ENCODE assay signal across 1 cellular context in the genomic region with DNA sequence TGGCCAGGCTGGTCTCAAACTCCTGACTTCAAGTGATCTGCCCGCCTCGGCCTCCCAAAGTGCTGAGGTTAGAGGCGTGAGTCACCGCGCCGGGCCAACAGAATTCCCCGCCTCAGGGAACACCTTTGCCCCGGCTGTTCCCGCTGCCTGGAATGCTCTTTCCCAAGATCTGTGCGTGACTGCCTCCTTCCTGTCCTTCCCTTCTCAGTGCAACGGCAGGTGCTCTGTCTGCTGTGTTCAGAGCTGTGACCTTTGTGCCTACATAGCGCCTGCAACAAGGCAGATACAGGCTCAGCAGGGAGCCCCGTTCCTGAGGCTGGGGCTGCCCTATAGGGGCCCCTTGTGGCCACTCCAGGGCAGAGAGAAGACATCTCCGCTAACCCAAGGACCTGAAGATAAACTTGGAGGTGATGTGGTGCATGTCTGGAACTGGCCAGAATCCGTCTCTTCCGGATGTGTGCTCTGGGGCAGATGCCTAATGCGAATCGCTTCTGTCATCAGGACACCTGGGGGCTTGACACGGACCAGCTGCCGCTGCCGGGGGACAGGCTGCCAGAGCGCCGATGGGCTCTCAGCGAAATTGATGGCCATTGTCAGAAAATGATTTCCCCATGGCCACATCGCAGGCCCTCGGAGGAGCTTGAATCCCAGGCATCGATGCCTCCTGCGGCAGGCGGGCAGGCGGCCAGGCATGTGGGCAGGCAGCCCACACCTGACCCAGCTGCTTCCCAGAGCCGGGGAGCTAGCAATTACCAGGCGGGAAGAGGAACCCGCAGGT.
TF ChIP-seq lines count a peak whose summit lies in the region.

No MANE protein-coding gene starts in this region.

TF ChIP-seq in HepG2, 621 proteins besides CTCF, POLR2A, EP300 and RAD21 (continued from another document and continues in another):
- TF ChIP-seq, protein P1, sequence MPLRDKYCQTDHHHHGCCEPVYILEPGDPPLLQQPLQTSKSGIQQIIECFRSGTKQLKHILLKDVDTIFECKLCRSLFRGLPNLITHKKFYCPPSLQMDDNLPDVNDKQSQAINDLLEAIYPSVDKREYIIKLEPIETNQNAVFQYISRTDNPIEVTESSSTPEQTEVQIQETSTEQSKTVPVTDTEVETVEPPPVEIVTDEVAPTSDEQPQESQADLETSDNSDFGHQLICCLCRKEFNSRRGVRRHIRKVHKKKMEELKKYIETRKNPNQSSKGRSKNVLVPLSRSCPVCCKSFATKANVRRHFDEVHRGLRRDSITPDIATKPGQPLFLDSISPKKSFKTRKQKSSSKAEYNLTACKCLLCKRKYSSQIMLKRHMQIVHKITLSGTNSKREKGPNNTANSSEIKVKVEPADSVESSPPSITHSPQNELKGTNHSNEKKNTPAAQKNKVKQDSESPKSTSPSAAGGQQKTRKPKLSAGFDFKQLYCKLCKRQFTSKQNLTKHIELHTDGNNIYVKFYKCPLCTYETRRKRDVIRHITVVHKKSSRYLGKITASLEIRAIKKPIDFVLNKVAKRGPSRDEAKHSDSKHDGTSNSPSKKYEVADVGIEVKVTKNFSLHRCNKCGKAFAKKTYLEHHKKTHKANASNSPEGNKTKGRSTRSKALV (CRISPR knock-in tag; IDR thresholded peaks at IDR 0.05), result no peak
- TF ChIP-seq, protein P2, sequence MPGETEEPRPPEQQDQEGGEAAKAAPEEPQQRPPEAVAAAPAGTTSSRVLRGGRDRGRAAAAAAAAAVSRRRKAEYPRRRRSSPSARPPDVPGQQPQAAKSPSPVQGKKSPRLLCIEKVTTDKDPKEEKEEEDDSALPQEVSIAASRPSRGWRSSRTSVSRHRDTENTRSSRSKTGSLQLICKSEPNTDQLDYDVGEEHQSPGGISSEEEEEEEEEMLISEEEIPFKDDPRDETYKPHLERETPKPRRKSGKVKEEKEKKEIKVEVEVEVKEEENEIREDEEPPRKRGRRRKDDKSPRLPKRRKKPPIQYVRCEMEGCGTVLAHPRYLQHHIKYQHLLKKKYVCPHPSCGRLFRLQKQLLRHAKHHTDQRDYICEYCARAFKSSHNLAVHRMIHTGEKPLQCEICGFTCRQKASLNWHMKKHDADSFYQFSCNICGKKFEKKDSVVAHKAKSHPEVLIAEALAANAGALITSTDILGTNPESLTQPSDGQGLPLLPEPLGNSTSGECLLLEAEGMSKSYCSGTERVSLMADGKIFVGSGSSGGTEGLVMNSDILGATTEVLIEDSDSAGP (CRISPR knock-in tag; IDR thresholded peaks at IDR 0.05; ENCODE audit: borderline replicate concordance), result peak; percentile 84
- TF ChIP-seq ZNF160 (CRISPR knock-in tag; IDR thresholded peaks at IDR 0.05), result no peak
- no peak for TF ChIP-seq ZNF569 (CRISPR knock-in tag; IDR thresholded peaks at IDR 0.05; ENCODE audit: borderline replicate concordance)
- TF ChIP-seq, protein P3, sequence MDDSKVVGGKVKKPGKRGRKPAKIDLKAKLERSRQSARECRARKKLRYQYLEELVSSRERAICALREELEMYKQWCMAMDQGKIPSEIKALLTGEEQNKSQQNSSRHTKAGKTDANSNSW (CRISPR knock-in tag; IDR thresholded peaks at IDR 0.05; ENCODE audit: borderline replicate concordance), result no peak
- TF ChIP-seq, protein P4, sequence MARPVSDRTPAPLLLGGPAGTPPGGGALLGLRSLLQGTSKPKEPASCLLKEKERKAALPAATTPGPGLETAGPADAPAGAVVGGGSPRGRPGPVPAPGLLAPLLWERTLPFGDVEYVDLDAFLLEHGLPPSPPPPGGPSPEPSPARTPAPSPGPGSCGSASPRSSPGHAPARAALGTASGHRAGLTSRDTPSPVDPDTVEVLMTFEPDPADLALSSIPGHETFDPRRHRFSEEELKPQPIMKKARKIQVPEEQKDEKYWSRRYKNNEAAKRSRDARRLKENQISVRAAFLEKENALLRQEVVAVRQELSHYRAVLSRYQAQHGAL (CRISPR knock-in tag; IDR thresholded peaks at IDR 0.05; ENCODE audit: not compliant biosample characterization), result no peak
- TF ChIP-seq ZNF841 (CRISPR knock-in tag; IDR thresholded peaks at IDR 0.05; ENCODE audit: borderline replicate concordance), result 0 out of 2 replicates have a peak, but pooled peaks have one; percentile 37
- TF ChIP-seq ZNF713 (CRISPR knock-in tag; IDR thresholded peaks at IDR 0.05), result 0 out of 2 replicates have a peak, but pooled peaks have one; percentile 68
- no peak for TF ChIP-seq SCMH1 (CRISPR knock-in tag; IDR thresholded peaks at IDR 0.05; ENCODE audit: borderline replicate concordance)
- TF ChIP-seq, protein P5, sequence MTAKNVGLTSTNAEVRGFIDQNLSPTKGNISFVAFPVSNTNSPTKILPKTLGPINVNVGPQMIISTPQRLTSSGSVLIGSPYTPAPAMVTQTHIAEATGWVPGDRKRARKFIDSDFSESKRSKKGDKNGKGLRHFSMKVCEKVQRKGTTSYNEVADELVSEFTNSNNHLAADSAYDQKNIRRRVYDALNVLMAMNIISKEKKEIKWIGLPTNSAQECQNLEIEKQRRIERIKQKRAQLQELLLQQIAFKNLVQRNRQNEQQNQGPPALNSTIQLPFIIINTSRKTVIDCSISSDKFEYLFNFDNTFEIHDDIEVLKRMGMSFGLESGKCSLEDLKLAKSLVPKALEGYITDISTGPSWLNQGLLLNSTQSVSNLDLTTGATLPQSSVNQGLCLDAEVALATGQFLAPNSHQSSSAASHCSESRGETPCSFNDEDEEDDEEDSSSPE (CRISPR knock-in tag; IDR thresholded peaks at IDR 0.05), result peak; percentile 91
- no peak for TF ChIP-seq NFE2L1 (CRISPR knock-in tag; IDR thresholded peaks at IDR 0.05; ENCODE audit: borderline replicate concordance)
- TF ChIP-seq ZC3H13 (CRISPR knock-in tag; IDR thresholded peaks at IDR 0.05), result no peak
- peak; percentile 21; the same call in 1 of the 2 replicates for TF ChIP-seq ZNF7 (CRISPR knock-in tag; IDR thresholded peaks at IDR 0.05)
- TF ChIP-seq HDAC1 (CRISPR knock-in tag; IDR thresholded peaks at IDR 0.05), result peak; percentile 93
- no peak for TF ChIP-seq SNRNP70 (IDR thresholded peaks at IDR 0.05; ENCODE audit: low read depth, low read length)
- no peak for TF ChIP-seq GZF1 (CRISPR knock-in tag; IDR thresholded peaks at IDR 0.05)
- TF ChIP-seq ZNF589 (CRISPR knock-in tag; conservative IDR thresholded peaks at IDR 0.05), result peak; percentile 70
- no peak for TF ChIP-seq ETV6 (CRISPR knock-in tag; conservative IDR thresholded peaks at IDR 0.05)
- TF ChIP-seq, protein P6, sequence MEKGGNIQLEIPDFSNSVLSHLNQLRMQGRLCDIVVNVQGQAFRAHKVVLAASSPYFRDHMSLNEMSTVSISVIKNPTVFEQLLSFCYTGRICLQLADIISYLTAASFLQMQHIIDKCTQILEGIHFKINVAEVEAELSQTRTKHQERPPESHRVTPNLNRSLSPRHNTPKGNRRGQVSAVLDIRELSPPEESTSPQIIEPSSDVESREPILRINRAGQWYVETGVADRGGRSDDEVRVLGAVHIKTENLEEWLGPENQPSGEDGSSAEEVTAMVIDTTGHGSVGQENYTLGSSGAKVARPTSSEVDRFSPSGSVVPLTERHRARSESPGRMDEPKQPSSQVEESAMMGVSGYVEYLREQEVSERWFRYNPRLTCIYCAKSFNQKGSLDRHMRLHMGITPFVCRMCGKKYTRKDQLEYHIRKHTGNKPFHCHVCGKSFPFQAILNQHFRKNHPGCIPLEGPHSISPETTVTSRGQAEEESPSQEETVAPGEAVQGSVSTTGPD (CRISPR knock-in tag; IDR thresholded peaks at IDR 0.05), result no peak
- TF ChIP-seq SRY (CRISPR knock-in tag; IDR thresholded peaks at IDR 0.05), result no peak
- TF ChIP-seq ZC3H4 (CRISPR knock-in tag; IDR thresholded peaks at IDR 0.05; ENCODE audit: borderline replicate concordance), result no peak; the same call in 1 of the 2 replicates
- TF ChIP-seq PLRG1 (conservative IDR thresholded peaks at IDR 0.05), result no peak
- no peak for TF ChIP-seq SRSF9 (IDR thresholded peaks at IDR 0.05; ENCODE audit: borderline replicate concordance, insufficient read depth, low read depth, low read length, poor library complexity, severe bottlenecking)
- no peak for TF ChIP-seq PTBP1 (IDR thresholded peaks at IDR 0.05; ENCODE audit: low read depth, low read length, poor library complexity, severe bottlenecking)
- no peak for TF ChIP-seq MBNL3 (CRISPR knock-in tag; conservative IDR thresholded peaks at IDR 0.05)
- TF ChIP-seq, protein P7, sequence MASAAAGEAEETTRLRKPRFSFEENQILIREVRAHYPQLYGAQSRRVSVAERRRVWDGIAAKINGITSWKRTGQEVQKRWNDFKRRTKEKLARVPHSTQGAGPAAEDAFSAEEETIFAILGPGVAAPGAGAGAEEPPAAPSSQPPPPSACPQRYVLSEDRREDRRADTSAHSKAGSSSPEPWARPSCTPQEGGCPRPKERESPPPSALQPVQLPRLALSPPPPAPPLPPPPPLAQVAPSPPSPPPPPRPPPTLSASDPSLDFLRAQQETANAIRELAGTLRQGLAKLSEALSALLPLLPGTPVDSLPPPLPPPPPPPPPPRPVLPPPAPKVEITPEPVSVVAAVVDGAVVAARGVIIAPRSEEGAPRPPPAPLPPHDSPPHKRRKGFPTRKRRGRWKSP (CRISPR knock-in tag; IDR thresholded peaks at IDR 0.05), result peak; percentile 89
- no peak for TF ChIP-seq SMAD9 (CRISPR knock-in tag; IDR thresholded peaks at IDR 0.05)
- peak; percentile 95 for TF ChIP-seq ZNF331 (CRISPR knock-in tag; IDR thresholded peaks at IDR 0.05)
- peak; percentile 68 for TF ChIP-seq JUNB (CRISPR knock-in tag; IDR thresholded peaks at IDR 0.05; ENCODE audit: borderline replicate concordance)
- TF ChIP-seq ZNF446 (CRISPR knock-in tag; IDR thresholded peaks at IDR 0.05), result no peak
- peak; percentile 93 for TF ChIP-seq ERF (CRISPR knock-in tag; IDR thresholded peaks at IDR 0.05)
- TF ChIP-seq ZFP37 (CRISPR knock-in tag; IDR thresholded peaks at IDR 0.05; ENCODE audit: borderline replicate concordance), result peak; percentile 43; the same call in 1 of the 2 replicates
- TF ChIP-seq, protein P8, sequence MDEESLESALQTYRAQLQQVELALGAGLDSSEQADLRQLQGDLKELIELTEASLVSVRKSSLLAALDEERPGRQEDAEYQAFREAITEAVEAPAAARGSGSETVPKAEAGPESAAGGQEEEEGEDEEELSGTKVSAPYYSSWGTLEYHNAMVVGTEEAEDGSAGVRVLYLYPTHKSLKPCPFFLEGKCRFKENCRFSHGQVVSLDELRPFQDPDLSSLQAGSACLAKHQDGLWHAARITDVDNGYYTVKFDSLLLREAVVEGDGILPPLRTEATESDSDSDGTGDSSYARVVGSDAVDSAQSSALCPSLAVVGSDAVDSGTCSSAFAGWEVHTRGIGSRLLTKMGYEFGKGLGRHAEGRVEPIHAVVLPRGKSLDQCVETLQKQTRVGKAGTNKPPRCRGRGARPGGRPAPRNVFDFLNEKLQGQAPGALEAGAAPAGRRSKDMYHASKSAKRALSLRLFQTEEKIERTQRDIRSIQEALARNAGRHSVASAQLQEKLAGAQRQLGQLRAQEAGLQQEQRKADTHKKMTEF (CRISPR knock-in tag; IDR thresholded peaks at IDR 0.05), result peak; percentile 86
- peak; percentile 45; the same call in 1 of the 2 replicates for TF ChIP-seq PHF20 (CRISPR knock-in tag; IDR thresholded peaks at IDR 0.05)
- no peak for TF ChIP-seq ZNF251 (CRISPR knock-in tag; IDR thresholded peaks at IDR 0.05)
- TF ChIP-seq, protein P9, sequence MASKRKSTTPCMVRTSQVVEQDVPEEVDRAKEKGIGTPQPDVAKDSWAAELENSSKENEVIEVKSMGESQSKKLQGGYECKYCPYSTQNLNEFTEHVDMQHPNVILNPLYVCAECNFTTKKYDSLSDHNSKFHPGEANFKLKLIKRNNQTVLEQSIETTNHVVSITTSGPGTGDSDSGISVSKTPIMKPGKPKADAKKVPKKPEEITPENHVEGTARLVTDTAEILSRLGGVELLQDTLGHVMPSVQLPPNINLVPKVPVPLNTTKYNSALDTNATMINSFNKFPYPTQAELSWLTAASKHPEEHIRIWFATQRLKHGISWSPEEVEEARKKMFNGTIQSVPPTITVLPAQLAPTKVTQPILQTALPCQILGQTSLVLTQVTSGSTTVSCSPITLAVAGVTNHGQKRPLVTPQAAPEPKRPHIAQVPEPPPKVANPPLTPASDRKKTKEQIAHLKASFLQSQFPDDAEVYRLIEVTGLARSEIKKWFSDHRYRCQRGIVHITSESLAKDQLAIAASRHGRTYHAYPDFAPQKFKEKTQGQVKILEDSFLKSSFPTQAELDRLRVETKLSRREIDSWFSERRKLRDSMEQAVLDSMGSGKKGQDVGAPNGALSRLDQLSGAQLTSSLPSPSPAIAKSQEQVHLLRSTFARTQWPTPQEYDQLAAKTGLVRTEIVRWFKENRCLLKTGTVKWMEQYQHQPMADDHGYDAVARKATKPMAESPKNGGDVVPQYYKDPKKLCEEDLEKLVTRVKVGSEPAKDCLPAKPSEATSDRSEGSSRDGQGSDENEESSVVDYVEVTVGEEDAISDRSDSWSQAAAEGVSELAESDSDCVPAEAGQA (IDR thresholded peaks at IDR 0.05; ENCODE audit: low read depth), result no peak
- TF ChIP-seq, protein P9 (CRISPR knock-in tag; IDR thresholded peaks at IDR 0.05; ENCODE audit: borderline replicate concordance), result no peak
- peak; percentile 36; the same call in 1 of the 2 replicates for TF ChIP-seq ZNF619 (CRISPR knock-in tag; IDR thresholded peaks at IDR 0.05)
- TF ChIP-seq POLR2AphosphoS5 (IDR thresholded peaks at IDR 0.05; ENCODE audit: low read depth, low read length), result no peak
- TF ChIP-seq ZSCAN22 (CRISPR knock-in tag; IDR thresholded peaks at IDR 0.05), result no peak
- TF ChIP-seq SMARCC2 (IDR thresholded peaks at IDR 0.05), result no peak
- no peak for TF ChIP-seq PAWR (CRISPR knock-in tag; IDR thresholded peaks at IDR 0.05; ENCODE audit: borderline replicate concordance)
- no peak for TF ChIP-seq EEA1 (CRISPR knock-in tag; IDR thresholded peaks at IDR 0.05; ENCODE audit: borderline replicate concordance)
- TF ChIP-seq KLF16 (CRISPR knock-in tag; IDR thresholded peaks at IDR 0.05), result peak in 1 of 2 experiments; percentile 73; a peak in 2 of 4 replicates
- TF ChIP-seq NCOA2 (CRISPR knock-in tag; IDR thresholded peaks at IDR 0.05), result peak; percentile 57
- peak; percentile 92 for TF ChIP-seq SMYD3 (CRISPR knock-in tag; IDR thresholded peaks at IDR 0.05)
- peak; percentile 59; the same call in 1 of the 2 replicates for TF ChIP-seq SIX4 (CRISPR knock-in tag; IDR thresholded peaks at IDR 0.05)
- TF ChIP-seq MBD4 (IDR thresholded peaks at IDR 0.05; ENCODE audit: borderline replicate concordance, low read length), result no peak
- TF ChIP-seq MTA1 (CRISPR knock-in tag; IDR thresholded peaks at IDR 0.05; ENCODE audit: borderline replicate concordance), result peak; percentile 89
- 0 out of 2 replicates have a peak, but pooled peaks have one; percentile 19 for TF ChIP-seq HOXA5 (CRISPR knock-in tag; IDR thresholded peaks at IDR 0.05)
- peak; percentile 64 for TF ChIP-seq ZNF644 (CRISPR knock-in tag; IDR thresholded peaks at IDR 0.05; ENCODE audit: low read depth)
